28 cellular contexts compared by ENCODE assay signal in genomic region chr10:69736866-69737641, GRCh38.
"Had no signal": no experiment of that assay in that cellular context is flagged by ENCODE, and none has a peak within 500 bp of the region (broad histone marks: within the 10 kb centered on the region; RNA-seq: fewer than 3 reads in every experiment).

No MANE protein-coding gene starts in this region.

- ATAC-seq: activated CD8-positive, alpha-beta T cell treated with anti-CD3 and anti-CD28 coated beads, Interleukin-2, amount 10 ng/mL, durations not matched to agents 7 days and 5 days; T-cell had no signal

- H3K9me3 ChIP-seq: esophagus squamous epithelium, gastrocnemius medialis, left ventricle myocardium inferior, spleen, transverse colon, uterus had no signal

- H3K4me3 ChIP-seq: esophagus squamous epithelium, gastrocnemius medialis, left ventricle myocardium inferior, spleen, transverse colon, uterus had no signal

- H3K27ac ChIP-seq: esophagus squamous epithelium, gastrocnemius medialis, left ventricle myocardium inferior, spleen, transverse colon, uterus, WERI-Rb-1 had no signal

- H3K27me3 ChIP-seq: esophagus squamous epithelium, gastrocnemius medialis, transverse colon, uterus had no signal

- H3K9me3 Mint-ChIP-seq: activated naive CD8-positive, alpha-beta T cell treated with anti-CD3 and anti-CD28 coated beads, Interleukin-2, amount 10 ng/mL, durations not matched to agents 7 days and 5 days; endodermal cell; nephron; T-cell; T-helper 2 cell treated with Interferon-gamma antibody and Interleukin-4, amounts not matched to agents 5 μg/mL and 100 μg/mL, for 36 hours had no signal

- H3K27ac Mint-ChIP-seq: activated CD8-positive, alpha-beta T cell treated with anti-CD3 and anti-CD28 coated beads, Interleukin-2, amount 10 ng/mL, durations not matched to agents 7 days and 5 days; activated naive CD8-positive, alpha-beta T cell treated with anti-CD3 and anti-CD28 coated beads, Interleukin-2, amount 10 ng/mL, durations not matched to agents 7 days and 5 days; endodermal cell; T-cell; T-helper 2 cell treated with Interferon-gamma antibody and Interleukin-4, amounts not matched to agents 5 μg/mL and 100 μg/mL, for 36 hours had no signal

- DNase-seq: activated CD4-positive, alpha-beta T cell treated with anti-CD3 and anti-CD28 coated beads for 1 hour; activated CD4-positive, alpha-beta T cell treated with anti-CD3 and anti-CD28 coated beads, Interleukin-2, amount 50 U/mL, for 1 hour; activated CD8-positive, alpha-beta T cell treated with anti-CD3 and anti-CD28 coated beads, Interleukin-2, amount 10 ng/mL, durations not matched to agents 7 days and 5 days; activated naive CD4-positive, alpha-beta T cell; activated naive CD8-positive, alpha-beta T cell treated with anti-CD3 and anti-CD28 coated beads, Interleukin-2, amount 10 ng/mL, durations not matched to agents 7 days and 5 days; activated T-cell treated with anti-CD3 and anti-CD28 coated beads, Interleukin-2, amount 50 U/mL, for 1 hour; amniotic stem cell; cortex of kidney; endodermal cell; esophagus squamous epithelium; gastrocnemius medialis; head of caudate nucleus; hypothalamus; left ventricle myocardium inferior; midbrain; nucleus accumbens; posterior cingulate gyrus; retina; spleen; stimulated activated CD4-positive, alpha-beta T cell treated with anti-CD3 and anti-CD28 coated beads, Interleukin-4, amount 100 ng/mL, for 24 hours; stimulated activated naive CD4-positive, alpha-beta T cell treated with Interleukin-2 at 50 U/mL for 16 hours; substantia nigra; T-cell; transverse colon; uterus; WERI-Rb-1 had no signal

- H3K36me3 Mint-ChIP-seq: activated naive CD8-positive, alpha-beta T cell treated with anti-CD3 and anti-CD28 coated beads, Interleukin-2, amount 10 ng/mL, durations not matched to agents 7 days and 5 days; T-cell had no signal

- H3K36me3 ChIP-seq: esophagus squamous epithelium, gastrocnemius medialis, left ventricle myocardium inferior, spleen, transverse colon, uterus, WERI-Rb-1 had no signal

- H3K4me1 ChIP-seq: uterus had no signal

- H3K4me3 Mint-ChIP-seq: activated CD8-positive, alpha-beta T cell treated with anti-CD3 and anti-CD28 coated beads, Interleukin-2, amount 10 ng/mL, durations not matched to agents 7 days and 5 days; activated naive CD8-positive, alpha-beta T cell treated with anti-CD3 and anti-CD28 coated beads, Interleukin-2, amount 10 ng/mL, durations not matched to agents 7 days and 5 days; endodermal cell; nephron; T-cell; T-helper 2 cell treated with Interferon-gamma antibody and Interleukin-4, amounts not matched to agents 5 μg/mL and 100 μg/mL, for 36 hours had no signal
